2 cellular contexts compared by ENCODE assay signal in the genomic region with DNA sequence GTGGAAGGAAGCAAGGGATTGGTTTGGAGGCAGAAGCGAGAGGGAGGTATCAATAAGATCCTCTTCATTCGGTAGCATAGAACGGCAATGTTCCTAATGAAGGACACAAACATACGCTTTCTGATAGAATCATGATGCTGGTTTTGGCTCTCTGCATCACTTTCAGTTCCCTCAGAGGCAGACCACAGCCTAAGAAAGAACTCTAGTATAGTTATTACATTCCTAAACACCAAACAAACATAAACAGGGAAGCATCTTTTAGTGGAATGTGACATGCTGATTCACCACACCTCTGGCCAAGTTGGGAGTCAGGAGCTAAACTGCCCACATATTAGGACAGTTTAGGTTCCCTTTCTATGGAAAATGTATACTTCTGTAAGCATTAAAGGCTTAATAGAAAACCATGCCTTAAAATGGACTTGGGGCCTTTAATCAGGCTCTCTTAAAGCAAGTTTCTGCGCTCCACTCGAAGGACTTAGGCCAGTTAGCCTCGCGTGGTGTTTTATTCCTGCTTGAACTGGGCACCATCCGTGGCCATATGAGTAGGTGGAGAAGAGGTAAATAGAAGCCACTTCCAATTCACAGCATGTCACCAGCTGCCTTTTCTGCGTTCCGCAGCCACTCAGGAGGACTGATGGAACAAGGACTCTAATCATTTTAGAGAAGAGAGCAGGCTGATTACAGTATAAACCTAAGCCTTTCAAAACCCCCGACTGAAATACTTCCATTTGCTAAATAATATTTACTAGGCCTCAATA.
TF ChIP-seq lines count a peak whose summit lies in the region.

No MANE protein-coding gene starts in this region.

TF ChIP-seq in SK-N-SH treated with all-trans-retinoic acid at 6 μM for 48 hours, 23 proteins besides CTCF, POLR2A, EP300 and RAD21 (continued from another document):
- TF ChIP-seq, protein P1, sequence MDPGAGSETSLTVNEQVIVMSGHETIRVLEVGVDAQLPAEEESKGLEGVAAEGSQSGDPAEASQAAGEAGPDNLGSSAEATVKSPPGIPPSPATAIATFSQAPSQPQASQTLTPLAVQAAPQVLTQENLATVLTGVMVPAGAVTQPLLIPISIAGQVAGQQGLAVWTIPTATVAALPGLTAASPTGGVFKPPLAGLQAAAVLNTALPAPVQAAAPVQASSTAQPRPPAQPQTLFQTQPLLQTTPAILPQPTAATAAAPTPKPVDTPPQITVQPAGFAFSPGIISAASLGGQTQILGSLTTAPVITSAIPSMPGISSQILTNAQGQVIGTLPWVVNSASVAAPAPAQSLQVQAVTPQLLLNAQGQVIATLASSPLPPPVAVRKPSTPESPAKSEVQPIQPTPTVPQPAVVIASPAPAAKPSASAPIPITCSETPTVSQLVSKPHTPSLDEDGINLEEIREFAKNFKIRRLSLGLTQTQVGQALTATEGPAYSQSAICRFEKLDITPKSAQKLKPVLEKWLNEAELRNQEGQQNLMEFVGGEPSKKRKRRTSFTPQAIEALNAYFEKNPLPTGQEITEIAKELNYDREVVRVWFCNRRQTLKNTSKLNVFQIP (CRISPR knock-in tag; IDR thresholded peaks at IDR 0.05; ENCODE audit: borderline replicate concordance, low read depth): no peak
- no peak for TF ChIP-seq RARB (CRISPR knock-in tag; IDR thresholded peaks at IDR 0.05)
- no peak for TF ChIP-seq ZFP30 (CRISPR knock-in tag; IDR thresholded peaks at IDR 0.05)
- TF ChIP-seq ZNF8 (CRISPR knock-in tag; IDR thresholded peaks at IDR 0.05): no peak
- TF ChIP-seq ZFP3 (CRISPR knock-in tag; IDR thresholded peaks at IDR 0.05): no peak
- TF ChIP-seq SNAI2 (CRISPR knock-in tag; IDR thresholded peaks at IDR 0.05): no peak
- TF ChIP-seq GLIS3 (CRISPR knock-in tag; IDR thresholded peaks at IDR 0.05): no peak
- TF ChIP-seq, protein P2, sequence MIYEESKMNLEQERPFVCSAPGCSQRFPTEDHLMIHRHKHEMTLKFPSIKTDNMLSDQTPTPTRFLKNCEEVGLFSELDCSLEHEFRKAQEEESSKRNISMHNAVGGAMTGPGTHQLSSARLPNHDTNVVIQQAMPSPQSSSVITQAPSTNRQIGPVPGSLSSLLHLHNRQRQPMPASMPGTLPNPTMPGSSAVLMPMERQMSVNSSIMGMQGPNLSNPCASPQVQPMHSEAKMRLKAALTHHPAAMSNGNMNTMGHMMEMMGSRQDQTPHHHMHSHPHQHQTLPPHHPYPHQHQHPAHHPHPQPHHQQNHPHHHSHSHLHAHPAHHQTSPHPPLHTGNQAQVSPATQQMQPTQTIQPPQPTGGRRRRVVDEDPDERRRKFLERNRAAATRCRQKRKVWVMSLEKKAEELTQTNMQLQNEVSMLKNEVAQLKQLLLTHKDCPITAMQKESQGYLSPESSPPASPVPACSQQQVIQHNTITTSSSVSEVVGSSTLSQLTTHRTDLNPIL (CRISPR knock-in tag; IDR thresholded peaks at IDR 0.05; ENCODE audit: low read depth): no peak
- TF ChIP-seq ZNF565 (CRISPR knock-in tag; conservative IDR thresholded peaks at IDR 0.05; ENCODE audit: low read depth): no peak
- TF ChIP-seq ISL1 (CRISPR knock-in tag; IDR thresholded peaks at IDR 0.05): no peak
- TF ChIP-seq, protein P3, sequence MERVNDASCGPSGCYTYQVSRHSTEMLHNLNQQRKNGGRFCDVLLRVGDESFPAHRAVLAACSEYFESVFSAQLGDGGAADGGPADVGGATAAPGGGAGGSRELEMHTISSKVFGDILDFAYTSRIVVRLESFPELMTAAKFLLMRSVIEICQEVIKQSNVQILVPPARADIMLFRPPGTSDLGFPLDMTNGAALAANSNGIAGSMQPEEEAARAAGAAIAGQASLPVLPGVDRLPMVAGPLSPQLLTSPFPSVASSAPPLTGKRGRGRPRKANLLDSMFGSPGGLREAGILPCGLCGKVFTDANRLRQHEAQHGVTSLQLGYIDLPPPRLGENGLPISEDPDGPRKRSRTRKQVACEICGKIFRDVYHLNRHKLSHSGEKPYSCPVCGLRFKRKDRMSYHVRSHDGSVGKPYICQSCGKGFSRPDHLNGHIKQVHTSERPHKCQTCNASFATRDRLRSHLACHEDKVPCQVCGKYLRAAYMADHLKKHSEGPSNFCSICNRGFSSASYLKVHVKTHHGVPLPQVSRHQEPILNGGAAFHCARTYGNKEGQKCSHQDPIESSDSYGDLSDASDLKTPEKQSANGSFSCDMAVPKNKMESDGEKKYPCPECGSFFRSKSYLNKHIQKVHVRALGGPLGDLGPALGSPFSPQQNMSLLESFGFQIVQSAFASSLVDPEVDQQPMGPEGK (CRISPR knock-in tag; IDR thresholded peaks at IDR 0.05; ENCODE audit: borderline replicate concordance): no peak
- TF ChIP-seq, protein P4, sequence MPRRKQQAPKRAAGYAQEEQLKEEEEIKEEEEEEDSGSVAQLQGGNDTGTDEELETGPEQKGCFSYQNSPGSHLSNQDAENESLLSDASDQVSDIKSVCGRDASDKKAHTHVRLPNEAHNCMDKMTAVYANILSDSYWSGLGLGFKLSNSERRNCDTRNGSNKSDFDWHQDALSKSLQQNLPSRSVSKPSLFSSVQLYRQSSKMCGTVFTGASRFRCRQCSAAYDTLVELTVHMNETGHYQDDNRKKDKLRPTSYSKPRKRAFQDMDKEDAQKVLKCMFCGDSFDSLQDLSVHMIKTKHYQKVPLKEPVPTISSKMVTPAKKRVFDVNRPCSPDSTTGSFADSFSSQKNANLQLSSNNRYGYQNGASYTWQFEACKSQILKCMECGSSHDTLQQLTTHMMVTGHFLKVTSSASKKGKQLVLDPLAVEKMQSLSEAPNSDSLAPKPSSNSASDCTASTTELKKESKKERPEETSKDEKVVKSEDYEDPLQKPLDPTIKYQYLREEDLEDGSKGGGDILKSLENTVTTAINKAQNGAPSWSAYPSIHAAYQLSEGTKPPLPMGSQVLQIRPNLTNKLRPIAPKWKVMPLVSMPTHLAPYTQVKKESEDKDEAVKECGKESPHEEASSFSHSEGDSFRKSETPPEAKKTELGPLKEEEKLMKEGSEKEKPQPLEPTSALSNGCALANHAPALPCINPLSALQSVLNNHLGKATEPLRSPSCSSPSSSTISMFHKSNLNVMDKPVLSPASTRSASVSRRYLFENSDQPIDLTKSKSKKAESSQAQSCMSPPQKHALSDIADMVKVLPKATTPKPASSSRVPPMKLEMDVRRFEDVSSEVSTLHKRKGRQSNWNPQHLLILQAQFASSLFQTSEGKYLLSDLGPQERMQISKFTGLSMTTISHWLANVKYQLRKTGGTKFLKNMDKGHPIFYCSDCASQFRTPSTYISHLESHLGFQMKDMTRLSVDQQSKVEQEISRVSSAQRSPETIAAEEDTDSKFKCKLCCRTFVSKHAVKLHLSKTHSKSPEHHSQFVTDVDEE (CRISPR knock-in tag; IDR thresholded peaks at IDR 0.05): no peak
- no peak for TF ChIP-seq ZC3H10 (CRISPR knock-in tag; IDR thresholded peaks at IDR 0.05)
- no peak for TF ChIP-seq OSR1 (CRISPR knock-in tag; IDR thresholded peaks at IDR 0.05)

TF ChIP-seq in SK-N-SH, 30 proteins besides CTCF, POLR2A, EP300 and RAD21 (continued from another document):
- TF ChIP-seq, protein P5, sequence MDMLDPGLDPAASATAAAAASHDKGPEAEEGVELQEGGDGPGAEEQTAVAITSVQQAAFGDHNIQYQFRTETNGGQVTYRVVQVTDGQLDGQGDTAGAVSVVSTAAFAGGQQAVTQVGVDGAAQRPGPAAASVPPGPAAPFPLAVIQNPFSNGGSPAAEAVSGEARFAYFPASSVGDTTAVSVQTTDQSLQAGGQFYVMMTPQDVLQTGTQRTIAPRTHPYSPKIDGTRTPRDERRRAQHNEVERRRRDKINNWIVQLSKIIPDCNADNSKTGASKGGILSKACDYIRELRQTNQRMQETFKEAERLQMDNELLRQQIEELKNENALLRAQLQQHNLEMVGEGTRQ (IDR thresholded peaks at IDR 0.05; ENCODE audit: borderline replicate concordance, low read depth, low read length): no peak
- TF ChIP-seq FOXM1 (IDR thresholded peaks at IDR 0.05; ENCODE audit: low read depth) (no peak), EZH2phosphoT487 (IDR thresholded peaks at IDR 0.05; ENCODE audit: borderline replicate concordance, low read depth) (no peak), SIN3A (IDR thresholded peaks at IDR 0.05; ENCODE audit: borderline replicate concordance, low read depth, low read length) (no peak), TCF12 (IDR thresholded peaks at IDR 0.05) (no peak), FOXJ3 (CRISPR knock-in tag; IDR thresholded peaks at IDR 0.05) (no peak)
- TF ChIP-seq, protein P6, sequence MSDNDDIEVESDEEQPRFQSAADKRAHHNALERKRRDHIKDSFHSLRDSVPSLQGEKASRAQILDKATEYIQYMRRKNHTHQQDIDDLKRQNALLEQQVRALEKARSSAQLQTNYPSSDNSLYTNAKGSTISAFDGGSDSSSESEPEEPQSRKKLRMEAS (IDR thresholded peaks at IDR 0.05; ENCODE audit: low read depth): no peak
TF ChIP-seq in SK-N-SH: peak in this region for 0.
